ENCODE assay signal across 8 cellular contexts in genomic region chr1:185813401-185813979, GRCh38.
DNase-seq lines count a peak whose midpoint lies in the region; ATAC-seq lines count a peak whose summit lies in the region.

No MANE protein-coding gene starts in this region.

- H3K27me3 Mint-ChIP-seq in activated CD4-positive, alpha-beta T cell treated with anti-CD3 and anti-CD28 coated beads, Interleukin-2, amount 10 ng/mL, durations not matched to agents 24 days and 14 days, result peaks cover 3% of the 10 kb centered on the region
- H3K27me3 Mint-ChIP-seq in effector memory CD8-positive, alpha-beta T cell, result peaks cover 6 to 7% of the 10 kb centered on the region in 2 donors

- no peak overlapping the region for H3K27ac Mint-ChIP-seq in activated CD4-positive, alpha-beta T cell treated with anti-CD3 and anti-CD28 coated beads, Interleukin-2, amount 10 ng/mL, durations not matched to agents 24 days and 14 days
- H3K27ac Mint-ChIP-seq in effector memory CD8-positive, alpha-beta T cell, result no peak overlapping the region

- H3K4me3 Mint-ChIP-seq in activated CD4-positive, alpha-beta T cell treated with anti-CD3 and anti-CD28 coated beads, Interleukin-2, amount 10 ng/mL, durations not matched to agents 24 days and 14 days, result no peak overlapping the region
- no peak overlapping the region for H3K4me3 Mint-ChIP-seq in effector memory CD8-positive, alpha-beta T cell

- H3K9me3 Mint-ChIP-seq in activated CD4-positive, alpha-beta T cell treated with anti-CD3 and anti-CD28 coated beads, Interleukin-2, amount 10 ng/mL, durations not matched to agents 24 days and 14 days, result no peaks in the 10 kb centered on the region
- H3K9me3 Mint-ChIP-seq in effector memory CD8-positive, alpha-beta T cell, result no peaks in the 10 kb centered on the region

- ATAC-seq in HG03097 (IDR thresholded peaks at IDR 0.05; ENCODE audit: low FRiP score, unreplicated experiment), result peak; percentile 51
- no peak for ATAC-seq in effector memory CD8-positive, alpha-beta T cell (replicated peaks)
- ATAC-seq in GM21723 (IDR thresholded peaks at IDR 0.05; ENCODE audit: unreplicated experiment), result no peak

- H3K4me1 Mint-ChIP-seq in activated CD4-positive, alpha-beta T cell treated with anti-CD3 and anti-CD28 coated beads, Interleukin-2, amount 10 ng/mL, durations not matched to agents 24 days and 14 days, result no peaks in the 10 kb centered on the region
- H3K4me1 Mint-ChIP-seq in effector memory CD8-positive, alpha-beta T cell (ENCODE audit: low read depth in 2 of 2), result no peaks in the 10 kb centered on the region

- no peaks in the 10 kb centered on the region for H3K36me3 Mint-ChIP-seq in activated CD4-positive, alpha-beta T cell treated with anti-CD3 and anti-CD28 coated beads, Interleukin-2, amount 10 ng/mL, durations not matched to agents 24 days and 14 days (ENCODE audit: low read depth)
- no peaks in the 10 kb centered on the region for H3K36me3 Mint-ChIP-seq in effector memory CD8-positive, alpha-beta T cell (ENCODE audit: insufficient read depth)

- intact Hi-C loops in activated CD4-positive, alpha-beta T cell treated with anti-CD3 and anti-CD28 coated beads, Interleukin-2, amount 10 ng/mL, durations not matched to agents 24 days and 14 days (cut with micrococcal nuclease), result loop anchor here (2.0 kb wide), 1 partner anchor 511 kb away; no protein-coding TSS in a partner anchor

- peak; percentile 59 for DNase-seq in activated CD4-positive, alpha-beta T cell treated with anti-CD3 and anti-CD28 coated beads, Interleukin-2, amount 10 ng/mL, durations not matched to agents 24 days and 14 days
- DNase-seq in activated CD4-positive, alpha-beta T cell treated with anti-CD3 and anti-CD28 coated beads for 4 hours, result no peak
- DNase-seq in NCI-H774 (lab: John Stamatoyannopoulos, UW) (peak; percentile 4), myocyte (ENCODE audit: low read depth) (peak; percentile 39)
- peak; percentile 0 for DNase-seq in central memory CD4-positive, alpha-beta T cell
- no peak for DNase-seq in effector memory CD8-positive, alpha-beta T cell

Comparison
In these comparisons a context has a peak if more than half of its experiments do, and no peak if none do; other contexts are left out.
1. DNase-seq: peak in activated CD4-positive, alpha-beta T cell treated with anti-CD3 and anti-CD28 coated beads, Interleukin-2, amount 10 ng/mL, durations not matched to agents 24 days and 14 days (single experiment), NCI-H774 (single experiment), central memory CD4-positive, alpha-beta T cell (single experiment) and myocyte (single experiment); none in activated CD4-positive, alpha-beta T cell treated with anti-CD3 and anti-CD28 coated beads for 4 hours (0 of 2) and effector memory CD8-positive, alpha-beta T cell (0 of 3).